10 cellular contexts compared by ENCODE assay signal in genomic region chr22:39041908-39042307, GRCh38. TPM values are rescaled to one million over a fixed set of nuclear protein-coding genes. Genes with fewer than 3 reads are reported as not detected.
DNase-seq lines count a peak whose midpoint lies in the region; ATAC-seq, FAIRE-seq and TF ChIP-seq lines count a peak whose summit lies in the region.
"Had no signal": no experiment of that assay in that cellular context is flagged by ENCODE, and none has a peak within 500 bp of the region (broad histone marks: within the 10 kb centered on the region; RNA-seq: fewer than 3 reads in every experiment).

No MANE protein-coding gene starts in this region.

- TF ChIP-seq CTCF in MM.1S (IDR thresholded peaks at IDR 0.05; ENCODE audit: low read length) (no peak), H1 (IDR thresholded peaks at IDR 0.05; ENCODE audit: control extremely low read depth in 1 of 3, insufficient read depth in 1 of 3, low read depth in 1 of 3, low read length in 3 of 3) (no peak), spleen (IDR thresholded peaks at IDR 0.05 in 8 of 11, conservative IDR thresholded peaks at IDR 0.05 in 3 of 11) (no peak)

- H4K91ac ChIP-seq in H1 (replicated peaks; ENCODE audit: insufficient read length, low read length) = no peak overlapping the region

- H3K4me1 ChIP-seq in MM.1S (ENCODE audit: low read length) (peaks cover 4% of the 10 kb centered on the region; the same call in 1 of the 2 replicates), H1 (replicated peaks in 1 of 4; ENCODE audit: control insufficient read depth in 3 of 4, insufficient read depth in 4 of 4, low read length in 3 of 4) (peaks cover 3 to 21% (median 10%) of the 10 kb centered on the region in 4 experiments), spleen (peaks cover 12 to 66% (median 41%) of the 10 kb centered on the region in 6 donors)

- CTCF ChIA-PET in activated CD8-positive, alpha-beta memory T cell treated with anti-CD3 and anti-CD28 coated beads, Interleukin-2, amount 10 ng/mL, durations not matched to agents 7 days and 5 days (lab: Charles Lee) = interaction anchor here (0.8 to 1.0 kb wide), 2 partner anchors 29 to 36 kb away, joined by 3 read pairs; no protein-coding TSS in a partner anchor
- CTCF ChIA-PET in H1 (lab: Charles Lee; ENCODE audit: partially characterized antibody) = interaction anchor here (2.0 kb wide), 1 partner anchor 13 kb away, joined by 5 read pairs; no protein-coding TSS in a partner anchor

- H3K4me3 Mint-ChIP-seq in activated CD8-positive, alpha-beta memory T cell treated with anti-CD3 and anti-CD28 coated beads, Interleukin-2, amount 10 ng/mL, durations not matched to agents 7 days and 5 days = peak overlapping the region; percentile 91

- H2AFZ ChIP-seq in MM.1S (ENCODE audit: low read length) = no peak overlapping the region
- H2AFZ ChIP-seq in H1 (ENCODE audit: low read length) = no peak overlapping the region

- no peak overlapping the region for H4K5ac ChIP-seq in H1 (ENCODE audit: insufficient read length, low read depth, low read length)

- H3K23ac ChIP-seq in H1 (ENCODE audit: insufficient read length) = no peak overlapping the region

- no peak overlapping the region for H3K56ac ChIP-seq in H1 (replicated peaks; ENCODE audit: insufficient read length, low read depth, low read length)

- TF ChIP-seq EP300 in H1 (IDR thresholded peaks at IDR 0.05; ENCODE audit: borderline replicate concordance in 1 of 2, low read depth in 2 of 2, low read length in 2 of 2) = no peak

- H3K23me2 ChIP-seq in H1 (ENCODE audit: low read depth, low read length) = no peaks in the 10 kb centered on the region; the same call in 1 of the 2 replicates

- H3K27ac ChIP-seq in MM.1S (ENCODE audit: low read length) (no peak overlapping the region), H1 (ENCODE audit: low read depth, low read length) (no peak overlapping the region), spleen (peak overlapping the region in 7 of 8 donors; percentile 85 to 97 (median 91))

- H3K18ac ChIP-seq in H1 (ENCODE audit: extremely low read depth, low read length) = no peak overlapping the region

- H2BK120ac ChIP-seq in H1 (replicated peaks; ENCODE audit: low read depth, low read length) = no peak overlapping the region

- peak overlapping the region; percentile 57 for H3K4ac ChIP-seq in H1 (replicated peaks; ENCODE audit: insufficient read length, low read depth, low read length)

- H2BK12ac ChIP-seq in H1 (ENCODE audit: low read depth, low read length) = no peak overlapping the region

- peaks cover 20% of the 10 kb centered on the region for H3K79me2 ChIP-seq in MM.1S (ENCODE audit: low read length)
- no peaks in the 10 kb centered on the region for H3K79me2 ChIP-seq in H1 (ENCODE audit: control insufficient read depth in 1 of 2, insufficient read depth in 2 of 2, low read length in 2 of 2)

- H2BK15ac ChIP-seq in H1 (ENCODE audit: low read length) = no peak overlapping the region

- FAIRE-seq in H1 (lab: Jason Lieb, UNC) = no peak

- H3K4me3 ChIP-seq in MM.1S (ENCODE audit: low read length) (peak overlapping the region; percentile 90), H1 (ENCODE audit: extremely low read depth in 1 of 4, insufficient read depth in 2 of 4, low read depth in 3 of 4, low read length in 4 of 4) (0 out of 8 replicates have a peak overlapping the region, but pooled peaks of 1 of the 4 experiments have one; percentile 54), spleen (peak overlapping the region in 4 of 8 donors; percentile 58 to 76 (median 66))

- H2AK5ac ChIP-seq in H1 (ENCODE audit: low read depth, low read length) = no peak overlapping the region

- peak overlapping the region; percentile 88 for H3K27ac Mint-ChIP-seq in activated CD8-positive, alpha-beta memory T cell treated with anti-CD3 and anti-CD28 coated beads, Interleukin-2, amount 10 ng/mL, durations not matched to agents 7 days and 5 days

- intact Hi-C loops in spleen (cut with DNase I; ENCODE audit: low total_unique reads) = no loop called here

- no peak for TF ChIP-seq RAD21 in H1 (IDR thresholded peaks at IDR 0.05 in 1 of 2, conservative IDR thresholded peaks at IDR 0.05 in 1 of 2; ENCODE audit: low read depth in 2 of 2, low read length in 2 of 2)

- TF ChIP-seq POLR2A in H1 (IDR thresholded peaks at IDR 0.05; ENCODE audit: control extremely low read depth in 1 of 2, low read depth in 2 of 2, low read length in 2 of 2) = no peak
- no peak for TF ChIP-seq POLR2A in spleen (IDR thresholded peaks at IDR 0.05)

- H2BK20ac ChIP-seq in H1 (ENCODE audit: low read length) = no peak overlapping the region

- H3F3A ChIP-seq in MM.1S (ENCODE audit: insufficient read depth, low read length) = peaks cover 13% of the 10 kb centered on the region

- H2BK5ac ChIP-seq in H1 (ENCODE audit: low read depth, low read length) = no peak overlapping the region

- no peak overlapping the region for H3K14ac ChIP-seq in H1 (ENCODE audit: insufficient read length)

- no peaks in the 10 kb centered on the region for H3K9me3 Mint-ChIP-seq in activated CD8-positive, alpha-beta memory T cell treated with anti-CD3 and anti-CD28 coated beads, Interleukin-2, amount 10 ng/mL, durations not matched to agents 7 days and 5 days (ENCODE audit: low read depth)

- no peaks in the 10 kb centered on the region for H3K79me1 ChIP-seq in H1 (ENCODE audit: low read depth, low read length)

- peaks cover 35% of the 10 kb centered on the region for H3K4me1 Mint-ChIP-seq in activated CD8-positive, alpha-beta memory T cell treated with anti-CD3 and anti-CD28 coated beads, Interleukin-2, amount 10 ng/mL, durations not matched to agents 7 days and 5 days

- no peaks in the 10 kb centered on the region for H3K9me2 ChIP-seq in MM.1S (replicated peaks; ENCODE audit: insufficient read depth, low read length)

- no peaks in the 10 kb centered on the region for H3K27me3 Mint-ChIP-seq in activated CD8-positive, alpha-beta memory T cell treated with anti-CD3 and anti-CD28 coated beads, Interleukin-2, amount 10 ng/mL, durations not matched to agents 7 days and 5 days

- H3K9ac ChIP-seq in MM.1S (ENCODE audit: low read length) (peak overlapping the region; percentile 73; the same call in 1 of the 2 replicates), H1 (replicated peaks in 1 of 4; ENCODE audit: extremely low read depth in 1 of 4, low read depth in 3 of 4, low read length in 3 of 4) (no peak overlapping the region)

- no peaks in the 10 kb centered on the region for H3K9me3 ChIP-seq in MM.1S (replicated peaks; ENCODE audit: insufficient read depth, low read length)
- no peaks in the 10 kb centered on the region for H3K9me3 ChIP-seq in H1 (ENCODE audit: insufficient read depth in 2 of 2, low read depth in 1 of 2, low read length in 1 of 2)
- no peaks in the 10 kb centered on the region for H3K9me3 ChIP-seq in spleen

- 97% methylated on average over 7 of the region's 7 CpGs; no CpG with 5 or more reads in 1 of the 2 experiments for WGBS in H1 (ENCODE audit: extremely low coverage in 1 of 2, insufficient coverage in 1 of 2, insufficient read length in 1 of 2, insufficient replicate concordance in 2 of 2, low coverage in 1 of 2, low lambda C conversion rate in 2 of 2, missing lambda C conversion rate in 1 of 2), 2 experiments
- WGBS in spleen, 5 donors = 87 to 95% (median 92%) methylated on average over 7 of the region's 7 CpGs

- H3K36me3 Mint-ChIP-seq in activated CD8-positive, alpha-beta memory T cell treated with anti-CD3 and anti-CD28 coated beads, Interleukin-2, amount 10 ng/mL, durations not matched to agents 7 days and 5 days = peaks cover 24% of the 10 kb centered on the region

- H3K36me3 ChIP-seq in MM.1S (replicated peaks; ENCODE audit: insufficient read depth, low read length) = no peaks in the 10 kb centered on the region
- no peaks in the 10 kb centered on the region for H3K36me3 ChIP-seq in H1 (ENCODE audit: control insufficient read depth in 2 of 4, insufficient read depth in 4 of 4, low read length in 3 of 4)
- H3K36me3 ChIP-seq in spleen = peaks cover 0 to 35% (median 8%) of the 10 kb centered on the region in 6 donors

- no peak for ATAC-seq in activated CD8-positive, alpha-beta memory T cell treated with anti-CD3 and anti-CD28 coated beads, Interleukin-2, amount 10 ng/mL, durations not matched to agents 7 days and 5 days
- no peak for ATAC-seq in HG03457 (IDR thresholded peaks at IDR 0.05; ENCODE audit: unreplicated experiment)

- H4K8ac ChIP-seq in H1 (ENCODE audit: extremely low read depth, insufficient read depth, low read length) = no peak overlapping the region

- H3K27me3 ChIP-seq in MM.1S (replicated peaks; ENCODE audit: insufficient read depth, low read length) = no peaks in the 10 kb centered on the region
- no peaks in the 10 kb centered on the region for H3K27me3 ChIP-seq in H1 (replicated peaks in 1 of 4; ENCODE audit: control insufficient read depth in 3 of 4, extremely low read depth in 1 of 4, insufficient read depth in 3 of 4, low read length in 3 of 4)
- H3K27me3 ChIP-seq in spleen (replicated peaks in 1 of 7) = no peaks in the 10 kb centered on the region

- DNase-seq in activated CD8-positive, alpha-beta memory T cell treated with anti-CD3 and anti-CD28 coated beads, Interleukin-2, amount 10 ng/mL, durations not matched to agents 7 days and 5 days = no peak
- no peak for DNase-seq in activated CD8-positive, alpha-beta memory T cell treated with anti-CD3 and anti-CD28 coated beads, Interleukin-2, amount 50 U/mL, for 4 hours
- no peak for DNase-seq in MM.1S
- no peak for DNase-seq in H1 (ENCODE audit: low read depth in 1 of 2, low spot score in 2 of 2)
- DNase-seq in spleen = no peak
- DNase-seq in stimulated activated CD4-positive, alpha-beta T cell treated with anti-CD3 and anti-CD28 coated beads, Interleukin-4, amount 100 ng/mL, for 4 hours = no peak
- DNase-seq in Ammon's horn (ENCODE audit: low spot score) = no peak
- DNase-seq: GF-D8, RPMI8226 had no signal

- POLR2A ChIA-PET in H1 (lab: Charles Lee; ENCODE audit: partially characterized antibody) = no interaction called here

- H3K4me2 ChIP-seq in MM.1S (ENCODE audit: low read depth, low read length) (peak overlapping the region; percentile 91; the same call in 1 of the 2 replicates), H1 (ENCODE audit: insufficient read depth in 1 of 2, low read depth in 2 of 2, low read length in 2 of 2) (peak overlapping the region; percentile 31 to 63; a peak in 2 of 4 replicates)

- H4K20me1 ChIP-seq in MM.1S (ENCODE audit: insufficient read depth, low read length) = no peaks in the 10 kb centered on the region
- H4K20me1 ChIP-seq in H1 (replicated peaks in 1 of 2; ENCODE audit: control insufficient read depth in 1 of 2, insufficient read depth in 2 of 2, low read length in 2 of 2) = no peaks in the 10 kb centered on the region

RNA-seq across cellular contexts. Expression of gene APOBEC3F, which starts 1.2 kb away (rescaled TPM):
- total RNA-seq in activated CD8-positive, alpha-beta memory T cell treated with anti-CD3 and anti-CD28 coated beads, Interleukin-2, amount 10 ng/mL, durations not matched to agents 7 days and 5 days = 10 to 100 TPM; 39.8 to 58.0 TPM
- 7.3 and 9.7 TPM in 2 replicates for total RNA-seq in H1 (2021; fragmentation: NEBNext Ultra II Directional; extraction: Animal tissue kit (Norgen Biotek cat#: 25700))
- polyA plus RNA-seq in H1 (2011; rRNA removed) (4.0 and 5.5 TPM in 2 replicates), spleen (10 to 100 TPM in 1 of 3 donors, 1 to 10 TPM in 2; 5.4 to 17.2 (median 7.9) TPM)
- 3.1 TPM for polyA plus RNA-seq in H1 (2011; cell fraction: cytosol; rRNA removed)
- polyA plus RNA-seq in H1 (2011; cell fraction: nucleus; rRNA removed) = 4.0 TPM
- polyA plus RNA-seq in H1 (2012, experiment 1 of 2) = 3.8 to 5.7 TPM (median 4.8 TPM) in 4 replicates
- polyA plus RNA-seq in H1 (2012, experiment 2 of 2) = 2.6 TPM
- polyA plus RNA-seq in H1 (2013, experiment 1 of 2) = 4.7 TPM
- 4.7 TPM for polyA plus RNA-seq in H1 (2013, experiment 2 of 2)
- polyA minus RNA-seq in H1 (2011; rRNA and poly(A)+ RNA removed) = 6.5 and 6.8 TPM in 2 replicates
- 5.7 TPM for polyA minus RNA-seq in H1 (2011; cell fraction: cytosol; rRNA and poly(A)+ RNA removed)
- polyA minus RNA-seq in H1 (2011; cell fraction: nucleus; rRNA and poly(A)+ RNA removed) = 4.4 TPM
- 10 to 100 TPM; 11.4 to 31.5 (median 27.6) TPM for total RNA-seq in spleen

RNA-seq across cellular contexts. Expression of gene APOBEC3D, which starts 21.0 kb away (rescaled TPM):
- total RNA-seq in activated CD8-positive, alpha-beta memory T cell treated with anti-CD3 and anti-CD28 coated beads, Interleukin-2, amount 10 ng/mL, durations not matched to agents 7 days and 5 days = 10 to 100 TPM; 49.8 to 69.4 TPM
- 5.5 and 7.2 TPM in 2 replicates for total RNA-seq in H1 (2021; fragmentation: NEBNext Ultra II Directional; extraction: Animal tissue kit (Norgen Biotek cat#: 25700))
- 2.2 and 4.3 TPM in 2 replicates for polyA plus RNA-seq in H1 (2011; rRNA removed)
- polyA plus RNA-seq in H1 (2011; cell fraction: cytosol; rRNA removed) = 2.7 TPM
- polyA plus RNA-seq in H1 (2011; cell fraction: nucleus; rRNA removed) = 5.2 TPM
- polyA plus RNA-seq in H1 (2012, experiment 1 of 2) = 5.2 to 9.9 TPM (median 8.0 TPM) in 4 replicates
- 3.9 TPM for polyA plus RNA-seq in H1 (2012, experiment 2 of 2)
- polyA plus RNA-seq in H1 (2013, experiment 1 of 2) = 3.9 TPM
- polyA plus RNA-seq in H1 (2013, experiment 2 of 2) = 4.6 TPM
- 7.2 and 9.4 TPM in 2 replicates for polyA minus RNA-seq in H1 (2011; rRNA and poly(A)+ RNA removed)
- polyA minus RNA-seq in H1 (2011; cell fraction: cytosol; rRNA and poly(A)+ RNA removed) = 2.7 TPM
- polyA minus RNA-seq in H1 (2011; cell fraction: nucleus; rRNA and poly(A)+ RNA removed) = 3.5 TPM
- total RNA-seq in spleen = 10 to 100 TPM; 14.8 to 23.6 (median 17.6) TPM
- polyA plus RNA-seq in spleen = 10 to 100 TPM in 1 of 3 donors, 1 to 10 TPM in 2; 4.5 to 12.7 (median 6.8) TPM

RNA-seq across cellular contexts. Expression of gene APOBEC3C, which starts 27.9 kb away (rescaled TPM):
- 100 to 1,000 TPM; 147 to 176 TPM for total RNA-seq in activated CD8-positive, alpha-beta memory T cell treated with anti-CD3 and anti-CD28 coated beads, Interleukin-2, amount 10 ng/mL, durations not matched to agents 7 days and 5 days
- total RNA-seq in H1 (2021; fragmentation: NEBNext Ultra II Directional; extraction: Animal tissue kit (Norgen Biotek cat#: 25700)) = 23.3 and 23.7 TPM in 2 replicates
- polyA plus RNA-seq in H1 (2011; rRNA removed) (20.3 and 22.8 TPM in 2 replicates), spleen (10 to 100 TPM; 42.8 to 60.3 (median 45.2) TPM)
- polyA plus RNA-seq in H1 (2011; cell fraction: cytosol; rRNA removed) = 13.0 TPM
- polyA plus RNA-seq in H1 (2011; cell fraction: nucleus; rRNA removed) = 11.5 TPM
- polyA plus RNA-seq in H1 (2012, experiment 1 of 2) = 24.1 to 37.8 TPM (median 30.0 TPM) in 4 replicates
- polyA plus RNA-seq in H1 (2012, experiment 2 of 2) = 34.1 TPM
- polyA plus RNA-seq in H1 (2013, experiment 1 of 2) = 41.5 TPM
- 38.6 TPM for polyA plus RNA-seq in H1 (2013, experiment 2 of 2)
- polyA minus RNA-seq in H1 (2011; rRNA and poly(A)+ RNA removed) = 9.3 and 11.0 TPM in 2 replicates
- polyA minus RNA-seq in H1 (2011; cell fraction: cytosol; rRNA and poly(A)+ RNA removed) = 8.7 TPM
- 6.3 TPM for polyA minus RNA-seq in H1 (2011; cell fraction: nucleus; rRNA and poly(A)+ RNA removed)
- total RNA-seq in spleen = 10 to 100 TPM; 23.5 to 72.4 (median 54.2) TPM

RNA-seq across cellular contexts. Expression of gene APOBEC3G, which starts 35.2 kb away (rescaled TPM):
- 100 to 1,000 TPM; 146 to 196 TPM for total RNA-seq in activated CD8-positive, alpha-beta memory T cell treated with anti-CD3 and anti-CD28 coated beads, Interleukin-2, amount 10 ng/mL, durations not matched to agents 7 days and 5 days
- 0.94 and 2.0 TPM in 2 replicates for total RNA-seq in H1 (2021; fragmentation: NEBNext Ultra II Directional; extraction: Animal tissue kit (Norgen Biotek cat#: 25700))
- 1.7 and 2.5 TPM in 2 replicates for polyA plus RNA-seq in H1 (2011; rRNA removed)
- 2.3 TPM for polyA plus RNA-seq in H1 (2011; cell fraction: cytosol; rRNA removed)
- 2.7 TPM for polyA plus RNA-seq in H1 (2011; cell fraction: nucleus; rRNA removed)
- polyA plus RNA-seq in H1 (2012, experiment 1 of 2) = 0.74 to 1.8 TPM (median 1.5 TPM) in 4 replicates
- polyA plus RNA-seq in H1 (2012, experiment 2 of 2) = 1.3 TPM
- 1.2 TPM for polyA plus RNA-seq in H1 (2013, experiment 1 of 2)
- 1.1 TPM for polyA plus RNA-seq in H1 (2013, experiment 2 of 2)
- 2.6 and 2.7 TPM in 2 replicates for polyA minus RNA-seq in H1 (2011; rRNA and poly(A)+ RNA removed)
- polyA minus RNA-seq in H1 (2011; cell fraction: cytosol; rRNA and poly(A)+ RNA removed) = 1.5 TPM
- 2.7 TPM for polyA minus RNA-seq in H1 (2011; cell fraction: nucleus; rRNA and poly(A)+ RNA removed)
- total RNA-seq in spleen = 10 to 100 TPM; 44.3 to 72.8 (median 53.7) TPM
- 10 to 100 TPM; 50.9 to 53.1 (median 51.0) TPM for polyA plus RNA-seq in spleen

RNA-seq across cellular contexts. Expression of gene APOBEC3H, which starts 55.1 kb away (rescaled TPM):
- 100 to 1,000 TPM in 1 of 2 experiments, 10 to 100 TPM in 1; 67.0 to 137 TPM for total RNA-seq in activated CD8-positive, alpha-beta memory T cell treated with anti-CD3 and anti-CD28 coated beads, Interleukin-2, amount 10 ng/mL, durations not matched to agents 7 days and 5 days
- total RNA-seq in H1 (2021; fragmentation: NEBNext Ultra II Directional; extraction: Animal tissue kit (Norgen Biotek cat#: 25700)) = 0.47 and 0.48 TPM in 2 replicates
- polyA plus RNA-seq in H1 (2011; rRNA removed) (0.52 and 0.56 TPM in 2 replicates), spleen (1 to 10 TPM; 1.8 to 3.4 (median 2.3) TPM)
- polyA plus RNA-seq in H1 (2011; cell fraction: cytosol; rRNA removed) = 0.45 TPM
- polyA plus RNA-seq in H1 (2011; cell fraction: nucleus; rRNA removed) = 0.58 TPM
- polyA plus RNA-seq in H1 (2012, experiment 1 of 2) = 0.44 to 1.3 TPM (median 0.92 TPM) in 3 of 4 replicates, not detected in the other
- 0.63 TPM for polyA plus RNA-seq in H1 (2012, experiment 2 of 2)
- 0.65 TPM for polyA plus RNA-seq in H1 (2013, experiment 1 of 2)
- polyA plus RNA-seq in H1 (2013, experiment 2 of 2) = 0.66 TPM
- 1.4 and 1.8 TPM in 2 replicates for polyA minus RNA-seq in H1 (2011; rRNA and poly(A)+ RNA removed)
- not detected for polyA minus RNA-seq in H1 (2011; cell fraction: cytosol; rRNA and poly(A)+ RNA removed)
- polyA minus RNA-seq in H1 (2011; cell fraction: nucleus; rRNA and poly(A)+ RNA removed) = not detected
- 1 to 10 TPM in 5 of 7 donors, under 1 TPM in 1, not detected in 1; 0.70 to 3.8 (median 2.2) TPM for total RNA-seq in spleen

Comparison
In these comparisons a context has a peak if more than half of its experiments do, and no peak if none do; other contexts are left out.
1. H3K27ac ChIP-seq: peak in spleen (7 of 8); none in MM.1S (single experiment) and H1 (single experiment).